8 cellular contexts compared by ENCODE assay signal in the genomic region with DNA sequence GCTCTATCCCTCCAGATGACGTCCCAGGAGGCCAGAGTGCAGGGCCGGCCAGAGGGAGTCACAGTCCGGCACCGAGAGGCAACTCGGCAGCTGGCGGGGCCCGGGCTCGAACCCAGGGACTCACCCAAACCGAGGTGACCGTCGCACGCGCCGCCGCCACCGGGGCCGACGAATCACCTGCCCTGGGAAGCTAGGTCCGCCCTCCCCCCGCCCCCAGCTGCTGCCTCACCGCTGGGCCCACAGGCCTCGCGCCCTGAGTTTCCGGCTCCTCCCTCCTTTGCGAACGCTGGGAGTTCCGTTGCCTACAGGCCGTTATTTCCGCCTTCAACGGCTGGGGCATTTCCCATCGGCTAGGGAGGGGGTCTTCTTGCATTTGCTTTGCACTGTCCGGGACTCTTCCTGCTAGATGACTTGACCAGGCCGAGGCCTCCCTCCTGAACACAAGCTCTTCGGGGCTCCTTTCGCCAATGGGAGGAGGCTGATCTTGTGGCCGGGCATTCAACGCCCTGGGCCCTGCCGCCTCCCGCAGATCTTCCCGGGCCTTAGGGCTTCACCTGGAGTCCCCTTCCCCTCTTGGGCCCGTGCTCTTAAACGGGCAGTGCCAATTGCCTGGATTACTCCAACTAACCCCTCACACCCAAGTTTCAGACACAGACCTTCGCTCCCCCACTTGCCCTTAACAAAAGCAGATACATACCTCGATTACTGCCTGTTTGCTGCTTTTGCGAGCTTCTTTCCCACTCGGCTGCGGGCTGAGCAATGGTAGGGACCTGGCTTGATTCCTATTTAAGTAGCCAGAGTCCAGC. TPM values are rescaled to one million over a fixed set of nuclear protein-coding genes. Genes with fewer than 3 reads are reported as not detected.
DNase-seq lines count a peak whose midpoint lies in the region; ATAC-seq lines count a peak whose summit lies in the region.

Gene SNUPN (minus strand): TSS at position 184 of the 806 bp plus-strand sequence. CDS start 4,674 bp downstream, outside the sequence.

- H3K4me3 Mint-ChIP-seq in CD4-positive, CD25-positive, alpha-beta regulatory T cell = peak within 1 kb of the TSS; percentile 95 to 99 (median 96)

- H3K4me1 ChIP-seq in CD4-positive, CD25-positive, alpha-beta regulatory T cell (ENCODE audit: control insufficient read depth, insufficient read depth, low read length, poor library complexity, severe bottlenecking) = peaks cover 16% of the 10 kb centered on the region

- H3K36me3 Mint-ChIP-seq in CD4-positive, CD25-positive, alpha-beta regulatory T cell = peaks cover 3% of the 10 kb centered on the region

- POLR2A ChIA-PET in activated CD8-positive, alpha-beta memory T cell treated with anti-CD3 and anti-CD28 coated beads for 36 hours (lab: Charles Lee) = interaction anchor here (0.6 to 3.0 kb wide), 7 partner anchors 14 to 258 kb away, joined by 3 to 47 read pairs (median 5); partner anchors contain the start of genes IMP3, MAN2C1, PTPN9 and SNX33

- no peaks in the 10 kb centered on the region for H3K9me3 ChIP-seq in CD4-positive, CD25-positive, alpha-beta regulatory T cell (ENCODE audit: control insufficient read depth in 2 of 2, low read length in 2 of 2)

- H3K27ac ChIP-seq in CD4-positive, CD25-positive, alpha-beta regulatory T cell (ENCODE audit: insufficient read depth, low read length, poor library complexity, severe bottlenecking) = peak within 1 kb of the TSS; percentile 97

- no peaks in the 10 kb centered on the region for H3K27me3 Mint-ChIP-seq in CD4-positive, CD25-positive, alpha-beta regulatory T cell

- peak within 1 kb of the TSS; percentile 80 for H3K4me3 ChIP-seq in CD4-positive, CD25-positive, alpha-beta regulatory T cell (ENCODE audit: low read depth, low read length)

- no peaks in the 10 kb centered on the region for H3K27me3 ChIP-seq in CD4-positive, CD25-positive, alpha-beta regulatory T cell (ENCODE audit: control insufficient read depth, insufficient read depth, low read length)

- DNase-seq in CD4-positive, CD25-positive, alpha-beta regulatory T cell = peak; percentile 87 to 98 (median 89)
- DNase-seq in HS-27A (ENCODE audit: low read depth) (peak; percentile 49), NOMO-1 treated with DMSO at 0.1 percent for 48 hours (lab: John Stamatoyannopoulos, UW; ENCODE audit: unreplicated experiment) (peak; percentile 93), lung microvascular endothelial cell (ENCODE audit: low read depth in 2 of 2) (peak; percentile 94 to 97)
- DNase-seq in effector CD8-positive, alpha-beta T cell (lab: John Stamatoyannopoulos, UW) = peak; percentile 84
- DNase-seq in stimulated activated CD4-positive, alpha-beta T cell treated with anti-CD3 and anti-CD28 coated beads, TNF-alpha, amount 100 ng/mL, for 48 hours (ENCODE audit: low read depth in 3 of 3) = peak; percentile 90 to 94 (median 91)

- H3K27ac Mint-ChIP-seq in CD4-positive, CD25-positive, alpha-beta regulatory T cell = peak within 1 kb of the TSS; percentile 97 to 100 (median 99)

- CTCF ChIA-PET in activated CD8-positive, alpha-beta memory T cell treated with anti-CD3 and anti-CD28 coated beads for 36 hours (lab: Charles Lee) = interaction anchor here (0.7 to 2.6 kb wide), 3 partner anchors 13 to 28 kb away, joined by 3 to 25 read pairs (median 3); partner anchors contain the start of genes IMP3 and SNX33

- no peaks in the 10 kb centered on the region for H3K9me3 Mint-ChIP-seq in CD4-positive, CD25-positive, alpha-beta regulatory T cell

- peak; percentile 94 to 95 for ATAC-seq in CD4-positive, CD25-positive, alpha-beta regulatory T cell (ENCODE audit: low read depth in 2 of 2)
- peak; percentile 81 for ATAC-seq in GM19452 (IDR thresholded peaks at IDR 0.05; ENCODE audit: unreplicated experiment)

- H3K36me3 ChIP-seq in CD4-positive, CD25-positive, alpha-beta regulatory T cell (ENCODE audit: control insufficient read depth, insufficient read depth, low read length) = no peaks in the 10 kb centered on the region

- H3K4me1 Mint-ChIP-seq in CD4-positive, CD25-positive, alpha-beta regulatory T cell = peaks cover 7 to 36% (median 26%) of the 10 kb centered on the region in 4 donors

RNA-seq across cellular contexts. Expression of gene SNUPN, which starts in this region (rescaled TPM):
- 13.8 TPM for total RNA-seq in CD4-positive, CD25-positive, alpha-beta regulatory T cell
- 10 to 100 TPM; 26.4 to 36.9 (median 31.1) TPM for polyA plus RNA-seq in CD4-positive, CD25-positive, alpha-beta regulatory T cell
- total RNA-seq in activated CD8-positive, alpha-beta memory T cell treated with anti-CD3 and anti-CD28 coated beads for 36 hours = 10 to 100 TPM; 30.4 to 31.8 TPM
- total RNA-seq in lung microvascular endothelial cell = 12.6 and 16.1 TPM in 2 replicates

Comparison
In these comparisons a context has a peak if more than half of its experiments do, and no peak if none do; other contexts are left out.
1. Peak in every context shown above with its lines: DNase-seq, ATAC-seq, H3K4me3 ChIP-seq and H3K27ac ChIP-seq.